Comparison of ENCODE assay signal across 9 cellular contexts in genomic region chr12:66708704-66709443, GRCh38. TPM values are rescaled to one million over a fixed set of nuclear protein-coding genes. Genes with fewer than 3 reads are reported as not detected.
DNase-seq lines count a peak whose midpoint lies in the region; TF ChIP-seq lines count a peak whose summit lies in the region.
"Had no signal": no experiment of that assay in that cellular context is flagged by ENCODE, and none has a peak within 500 bp of the region (broad histone marks: within the 10 kb centered on the region; RNA-seq: fewer than 3 reads in every experiment).

No MANE protein-coding gene starts in this region.

- TF ChIP-seq CTCF in LNCaP clone FGC (IDR thresholded peaks at IDR 0.05; ENCODE audit: control insufficient read depth, extremely low read depth, insufficient read depth) (0 out of 2 replicates have a peak, but pooled peaks have one; percentile 11), neural cell (IDR thresholded peaks at IDR 0.05; ENCODE audit: poor library complexity, severe bottlenecking) (peak; percentile 64)

- H3K9me3 ChIP-seq in neural cell (ENCODE audit: low read length): no peaks in the 10 kb centered on the region

- no peak overlapping the region for H2AFZ ChIP-seq in neural cell (ENCODE audit: low read depth, low read length)

- H3K27me3 ChIP-seq in neural cell (ENCODE audit: insufficient read depth, low read depth, low read length): no peaks in the 10 kb centered on the region

- no peak overlapping the region for H3K4me2 ChIP-seq in neural cell (ENCODE audit: low read length)

- no peaks in the 10 kb centered on the region for H4K20me1 ChIP-seq in neural cell (ENCODE audit: insufficient read depth)

- peak; percentile 63 for TF ChIP-seq RAD21 in neural cell (conservative IDR thresholded peaks at IDR 0.05)

- no peak overlapping the region for H3K27ac ChIP-seq in neural cell (ENCODE audit: low read length)

- H3K9me2 ChIP-seq in neural cell (ENCODE audit: insufficient read depth, low read length): no peaks in the 10 kb centered on the region

- H3K4me3 ChIP-seq in LNCaP clone FGC (ENCODE audit: low read depth, low read length) (no peak overlapping the region), neural cell (ENCODE audit: low read length) (no peak overlapping the region)

- no peak overlapping the region for H3K9ac ChIP-seq in neural cell (ENCODE audit: low read length)

- H3F3A ChIP-seq in neural cell (ENCODE audit: insufficient read depth, low read length, poor library complexity, severe bottlenecking): no peaks in the 10 kb centered on the region

- H3K36me3 ChIP-seq in neural cell (ENCODE audit: insufficient read depth, low read length): no peaks in the 10 kb centered on the region

- TF ChIP-seq EP300 in neural cell (conservative IDR thresholded peaks at IDR 0.05; ENCODE audit: poor library complexity, severe bottlenecking): no peak

- no peaks in the 10 kb centered on the region for H3K79me2 ChIP-seq in neural cell (replicated peaks; ENCODE audit: insufficient read depth, low read length)

- peak; percentile 21 to 42 for DNase-seq in NOMO-1 (lab: John Stamatoyannopoulos, UW; ENCODE audit: unreplicated experiment in 2 of 2)
- DNase-seq in NOMO-1 treated with dmso at 0.1 percent for 144 hours (lab: John Stamatoyannopoulos, UW; ENCODE audit: unreplicated experiment): no peak
- no peak for DNase-seq in LNCaP clone FGC (ENCODE audit: low read depth)
- peak; percentile 14 for DNase-seq in amniotic epithelial cell (ENCODE audit: low read depth)
- no peak for DNase-seq in NCI-H1048 (lab: John Stamatoyannopoulos, UW)
- no peak for DNase-seq in NCI-H187 (lab: John Stamatoyannopoulos, UW)
- no peak for DNase-seq in putamen (ENCODE audit: low spot score)
- DNase-seq: central memory CD4-positive, alpha-beta T cell had no signal

TF ChIP-seq in neural cell, 6 proteins besides CTCF, POLR2A, EP300 and RAD21:
- no peak for TF ChIP-seq MXI1 (conservative IDR thresholded peaks at IDR 0.05; ENCODE audit: poor library complexity, severe bottlenecking)
- TF ChIP-seq REST (IDR thresholded peaks at IDR 0.05; ENCODE audit: borderline replicate concordance): no peak
- TF ChIP-seq POLR2AphosphoS5 (IDR thresholded peaks at IDR 0.05): no peak
- no peak for TF ChIP-seq TAF1 (IDR thresholded peaks at IDR 0.05; ENCODE audit: low read depth)
- TF ChIP-seq EZH2 (IDR thresholded peaks at IDR 0.05; ENCODE audit: borderline replicate concordance, insufficient read depth, low read length, poor library complexity, severe bottlenecking): no peak
- peak; percentile 61 for TF ChIP-seq SMC3 (conservative IDR thresholded peaks at IDR 0.05; ENCODE audit: poor library complexity)

RNA-seq across cellular contexts. Expression of gene GRIP1, which starts 30.0 kb away (rescaled TPM):
- polyA plus RNA-seq in neural cell: 41.1 and 54.9 TPM in 2 replicates
- 134 and 148 TPM in 2 replicates for polyA minus RNA-seq in neural cell

Comparison
In these comparisons a context has a peak if more than half of its experiments do, and no peak if none do; other contexts are left out.
1. DNase-seq: peak in NOMO-1 (2 of 2) and amniotic epithelial cell (single experiment); none in NOMO-1 treated with dmso at 0.1 percent for 144 hours (single experiment), LNCaP clone FGC (single experiment), NCI-H1048 (single experiment), NCI-H187 (0 of 2) and putamen (single experiment).